In genomic region chr15:65183847-65184159, GRCh38 we compare ENCODE assay signal across 8 cellular contexts. TPM values are rescaled to one million over a fixed set of nuclear protein-coding genes. Genes with fewer than 3 reads are reported as not detected.
A peak's percentile ranks its signal among the peaks of the same experiment; 100 is the strongest.
DNase-seq lines count a peak whose midpoint lies in the region; ATAC-seq lines count a peak whose summit lies in the region.

No MANE protein-coding gene starts in this region.

- H3K27ac ChIP-seq in CD4-positive, CD25-positive, alpha-beta regulatory T cell (ENCODE audit: insufficient read depth, low read length, poor library complexity, severe bottlenecking), result peak overlapping the region; percentile 81
- H3K27ac ChIP-seq in effector memory CD4-positive, alpha-beta T cell (ENCODE audit: insufficient read depth, low read length, poor library complexity, severe bottlenecking), result peak overlapping the region; percentile 85

- peak overlapping the region; percentile 92 for H3K4me3 ChIP-seq in CD4-positive, CD25-positive, alpha-beta regulatory T cell (ENCODE audit: low read depth, low read length)
- peak overlapping the region; percentile 86 for H3K4me3 ChIP-seq in effector memory CD4-positive, alpha-beta T cell (ENCODE audit: insufficient read depth, low read depth, low read length, poor library complexity, severe bottlenecking)
- peak overlapping the region; percentile 86 for H3K4me3 ChIP-seq in neuron (ENCODE audit: low read length)

- H3K27ac Mint-ChIP-seq in CD4-positive, CD25-positive, alpha-beta regulatory T cell, result peak overlapping the region in 2 of 3 donors; percentile 96 to 97

- DNase-seq in CD4-positive, CD25-positive, alpha-beta regulatory T cell, result no peak
- peak; percentile 44 for DNase-seq in NAMALWA (ENCODE audit: low spot score)
- no peak for DNase-seq in effector memory CD4-positive, alpha-beta T cell
- no peak for DNase-seq in DMS79 treated with DMSO at 0.1 percent for 48 hours (lab: John Stamatoyannopoulos, UW)
- DNase-seq in cortex of kidney (lab: John Stamatoyannopoulos, UW), result no peak
- DNase-seq in DMS53 (lab: John Stamatoyannopoulos, UW), result no peak
- DNase-seq in GDM1 (lab: John Stamatoyannopoulos, UW), result no peak

- H3K9me3 Mint-ChIP-seq in CD4-positive, CD25-positive, alpha-beta regulatory T cell, result no peaks in the 10 kb centered on the region

- H3K9me3 ChIP-seq in CD4-positive, CD25-positive, alpha-beta regulatory T cell (ENCODE audit: control insufficient read depth in 2 of 2, low read length in 2 of 2), result no peaks in the 10 kb centered on the region
- H3K9me3 ChIP-seq in effector memory CD4-positive, alpha-beta T cell (ENCODE audit: control insufficient read depth, low read length), result no peaks in the 10 kb centered on the region
- H3K9me3 ChIP-seq in neuron (ENCODE audit: low read length), result no peaks in the 10 kb centered on the region

- peaks cover 26 to 49% (median 32%) of the 10 kb centered on the region in 4 donors for H3K4me1 Mint-ChIP-seq in CD4-positive, CD25-positive, alpha-beta regulatory T cell

- H3K27me3 Mint-ChIP-seq in CD4-positive, CD25-positive, alpha-beta regulatory T cell, result no peaks in the 10 kb centered on the region

- ATAC-seq in CD4-positive, CD25-positive, alpha-beta regulatory T cell (ENCODE audit: low read depth in 2 of 2), result no peak

- H2AFZ ChIP-seq in neuron (ENCODE audit: low read depth, low read length), result peak overlapping the region; percentile 99

- no peaks in the 10 kb centered on the region for H3K27me3 ChIP-seq in CD4-positive, CD25-positive, alpha-beta regulatory T cell (ENCODE audit: control insufficient read depth, insufficient read depth, low read length)
- no peaks in the 10 kb centered on the region for H3K27me3 ChIP-seq in effector memory CD4-positive, alpha-beta T cell (replicated peaks; ENCODE audit: control insufficient read depth, insufficient read depth, low read length, poor library complexity, severe bottlenecking)
- no peaks in the 10 kb centered on the region for H3K27me3 ChIP-seq in neuron (ENCODE audit: insufficient read depth, low read length)

- peaks cover 31% of the 10 kb centered on the region for H3K4me1 ChIP-seq in CD4-positive, CD25-positive, alpha-beta regulatory T cell (ENCODE audit: control insufficient read depth, insufficient read depth, low read length, poor library complexity, severe bottlenecking)
- H3K4me1 ChIP-seq in effector memory CD4-positive, alpha-beta T cell (ENCODE audit: control insufficient read depth, insufficient read depth, low read length, poor library complexity, severe bottlenecking), result peaks cover 7% of the 10 kb centered on the region
- H3K4me1 ChIP-seq in neuron (ENCODE audit: insufficient read depth, low read length), result peaks cover 10% of the 10 kb centered on the region

- peaks cover 5% of the 10 kb centered on the region for H3K36me3 Mint-ChIP-seq in CD4-positive, CD25-positive, alpha-beta regulatory T cell

- H3K36me3 ChIP-seq in CD4-positive, CD25-positive, alpha-beta regulatory T cell (ENCODE audit: control insufficient read depth, insufficient read depth, low read length), result peaks cover 13% of the 10 kb centered on the region
- peaks cover 11% of the 10 kb centered on the region for H3K36me3 ChIP-seq in effector memory CD4-positive, alpha-beta T cell (ENCODE audit: control insufficient read depth, insufficient read depth, low read length)
- H3K36me3 ChIP-seq in neuron (ENCODE audit: insufficient read depth, low read length), result peaks cover 13% of the 10 kb centered on the region

- H3K4me3 Mint-ChIP-seq in CD4-positive, CD25-positive, alpha-beta regulatory T cell, result peak overlapping the region; percentile 94 to 97 (median 96)

RNA-seq across cellular contexts. Expression of gene CLPX, which starts 1.3 kb away (rescaled TPM):
- total RNA-seq in CD4-positive, CD25-positive, alpha-beta regulatory T cell, result 39.8 TPM
- polyA plus RNA-seq in CD4-positive, CD25-positive, alpha-beta regulatory T cell, result 10 to 100 TPM; 31.2 to 37.5 (median 35.7) TPM

RNA-seq across cellular contexts. Expression of gene CILP, which starts 27.5 kb away (rescaled TPM):
- 0.52 TPM for total RNA-seq in CD4-positive, CD25-positive, alpha-beta regulatory T cell
- polyA plus RNA-seq in CD4-positive, CD25-positive, alpha-beta regulatory T cell, result not detected

RNA-seq across cellular contexts. Expression of gene PDCD7, which starts 50.2 kb away (rescaled TPM):
- total RNA-seq in CD4-positive, CD25-positive, alpha-beta regulatory T cell, result 37.6 TPM
- polyA plus RNA-seq in CD4-positive, CD25-positive, alpha-beta regulatory T cell, result 10 to 100 TPM; 12.3 to 19.0 (median 13.5) TPM
